ENCODE assay signal across 9 cellular contexts in genomic region chr4:113106076-113106475, GRCh38. TPM values are rescaled to one million over a fixed set of nuclear protein-coding genes. Genes with fewer than 3 reads are reported as not detected.
DNase-seq lines count a peak whose midpoint lies in the region; ATAC-seq and TF ChIP-seq lines count a peak whose summit lies in the region.
"Had no signal": no experiment of that assay in that cellular context is flagged by ENCODE, and none has a peak within 500 bp of the region (broad histone marks: within the 10 kb centered on the region; RNA-seq: fewer than 3 reads in every experiment).

No MANE protein-coding gene starts in this region.

- no peaks in the 10 kb centered on the region for H3K9me3 Mint-ChIP-seq in endothelial cell (ENCODE audit: unreplicated experiment)

- TF ChIP-seq EP300 in ovary (IDR thresholded peaks at IDR 0.05): no peak

- H3K4me1 ChIP-seq in ovary (ENCODE audit: insufficient read depth) (peaks cover 3% of the 10 kb centered on the region), mucosa of descending colon (ENCODE audit: low read depth) (no peaks in the 10 kb centered on the region)

- H3K27ac ChIP-seq in ovary: no peak overlapping the region

- H3K36me3 Mint-ChIP-seq in endothelial cell (ENCODE audit: low read depth, unreplicated experiment): no peaks in the 10 kb centered on the region

- H3K4me3 Mint-ChIP-seq in endothelial cell (ENCODE audit: unreplicated experiment): no peak overlapping the region

- intact Hi-C loops in ovary (cut with DNase I): no loop called here
- intact Hi-C loops in mucosa of descending colon (cut with DNase I, micrococcal nuclease): no loop called here

- 38 to 71% (median 55%) methylated on average over 1 of the region's 1 CpG for WGBS in ovary, 3 donors

- TF ChIP-seq POLR2A in ovary (IDR thresholded peaks at IDR 0.05): no peak

- DNase-seq in GM10266 (ENCODE audit: extremely low spot score) (peak; percentile 7), NCI-H2196 treated with DMSO at 0.1 percent for 48 hours (lab: John Stamatoyannopoulos, UW; ENCODE audit: unreplicated experiment) (peak; percentile 14), endothelial cell (ENCODE audit: low spot score) (no peak), ovary (no peak), mesenteric fat pad (ENCODE audit: low spot score) (no peak), mucosa of descending colon (no peak)

- no peak overlapping the region for H3K4me3 ChIP-seq in ovary
- no peak overlapping the region for H3K4me3 ChIP-seq in mucosa of descending colon
- H3K4me3 ChIP-seq: K562 had no signal

- H3K27ac Mint-ChIP-seq in endothelial cell (ENCODE audit: unreplicated experiment): no peak overlapping the region

- peaks cover 18% of the 10 kb centered on the region for H3K4me1 Mint-ChIP-seq in endothelial cell (ENCODE audit: unreplicated experiment)

- no peak for ATAC-seq in GM21367 (IDR thresholded peaks at IDR 0.05; ENCODE audit: unreplicated experiment)
- no peak for ATAC-seq in HG02588 (IDR thresholded peaks at IDR 0.05; ENCODE audit: unreplicated experiment)
- no peak for ATAC-seq in mucosa of descending colon
- ATAC-seq: K562 had no signal

- no peak for TF ChIP-seq CTCF in GM10266 (IDR thresholded peaks at IDR 0.05; ENCODE audit: control insufficient read depth, insufficient read depth, low read depth, missing control alignments)
- peak; percentile 38 for TF ChIP-seq CTCF in endothelial cell (IDR thresholded peaks at IDR 0.05; ENCODE audit: unreplicated experiment)
- peak; percentile 25 to 62 (median 56) for TF ChIP-seq CTCF in ovary (IDR thresholded peaks at IDR 0.05)
- no peak for TF ChIP-seq CTCF in mucosa of descending colon (IDR thresholded peaks at IDR 0.05)

- H3K27me3 ChIP-seq in ovary: no peaks in the 10 kb centered on the region

- H3K9me3 ChIP-seq in ovary: no peaks in the 10 kb centered on the region
- no peaks in the 10 kb centered on the region for H3K9me3 ChIP-seq in mucosa of descending colon

- peaks cover 3% of the 10 kb centered on the region for H3K27me3 Mint-ChIP-seq in endothelial cell (ENCODE audit: unreplicated experiment)

- H3K36me3 ChIP-seq in ovary: no peaks in the 10 kb centered on the region
- H3K36me3 ChIP-seq in mucosa of descending colon (ENCODE audit: low read depth): no peaks in the 10 kb centered on the region

RNA-seq across cellular contexts. Expression of gene ANK2, which starts 56.6 kb away (rescaled TPM):
- total RNA-seq in endothelial cell (ENCODE audit: unreplicated experiment) (47.2 TPM), ovary (100 to 1,000 TPM in 2 of 7 donors, 10 to 100 TPM in 5; 41.1 to 120 (median 76.9) TPM), mesenteric fat pad (97.0 TPM), mucosa of descending colon (10 to 100 TPM in 2 of 3 donors, 1 to 10 TPM in 1; 7.6 to 69.3 (median 21.0) TPM)
- 10 to 100 TPM; 26.4 to 60.0 TPM for polyA plus RNA-seq in ovary
- polyA plus RNA-seq: K562 had no signal

Comparison
In these comparisons a context has a peak if more than half of its experiments do, and no peak if none do; other contexts are left out.
1. DNase-seq: peak in GM10266 (single experiment) and NCI-H2196 treated with DMSO at 0.1 percent for 48 hours (single experiment); none in endothelial cell (single experiment), ovary (0 of 5), mesenteric fat pad (single experiment) and mucosa of descending colon (0 of 3).
2. CTCF ChIP-seq: peak in endothelial cell (single experiment) and ovary (3 of 3); none in GM10266 (single experiment) and mucosa of descending colon (single experiment).